8 cellular contexts compared by ENCODE assay signal in the genomic region with DNA sequence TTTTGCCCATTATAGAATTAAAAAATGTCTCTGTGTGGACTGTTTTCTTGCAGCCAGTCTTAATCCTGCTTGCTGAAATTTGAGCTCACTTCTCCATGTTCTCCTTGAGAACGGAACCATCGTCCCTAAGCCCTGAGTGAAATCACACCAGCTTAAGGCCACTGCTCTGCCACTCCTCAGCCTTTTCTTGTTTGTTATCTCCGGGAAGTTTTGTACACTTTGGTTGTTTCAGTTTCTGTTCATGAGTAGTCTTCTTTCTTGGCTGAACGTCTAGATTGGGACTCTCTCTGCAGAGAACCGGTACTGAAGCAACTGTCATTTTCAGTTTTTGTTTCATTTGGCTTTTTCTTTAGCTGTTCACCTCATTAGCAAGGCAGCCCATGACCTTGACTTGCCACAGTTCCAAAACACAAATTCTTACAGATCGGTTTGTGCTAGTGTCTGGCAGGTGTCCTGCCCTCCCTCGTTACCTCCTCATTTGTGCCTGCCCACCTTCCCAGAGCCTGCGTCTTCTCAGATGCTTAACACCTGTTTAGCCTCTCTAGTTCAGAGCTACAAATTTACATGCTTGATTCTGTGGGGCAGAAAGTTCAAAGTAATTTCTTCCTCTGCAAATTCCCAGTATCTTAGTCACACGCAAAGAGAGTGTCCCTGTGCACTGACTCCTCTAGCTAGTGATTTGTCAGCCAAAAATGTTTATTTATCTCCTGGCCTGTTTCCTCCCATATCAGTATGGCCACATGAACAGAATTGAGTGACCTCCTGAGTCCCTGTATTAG. TPM values are rescaled to one million over a fixed set of nuclear protein-coding genes. Genes with fewer than 3 reads are reported as not detected.
DNase-seq lines count a peak whose midpoint lies in the region; ATAC-seq and TF ChIP-seq lines count a peak whose summit lies in the region.

No MANE protein-coding gene starts in this region.

- no peak overlapping the region for H3K27ac ChIP-seq in substantia nigra (ENCODE audit: low read depth, low read length, poor library complexity, severe bottlenecking)

- H3K4me3 ChIP-seq in WI38 (ENCODE audit: low read depth, low read length), result 0 out of 2 replicates have a peak overlapping the region, but pooled peaks have one; percentile 27

- intact Hi-C loops in cardiac septum (cut with DNase I), result no loop called here

- ATAC-seq in HG03095 (IDR thresholded peaks at IDR 0.05; ENCODE audit: unreplicated experiment), result peak; percentile 95

- peak; percentile 8 for DNase-seq in stimulated activated CD4-positive, alpha-beta T cell treated with anti-CD3 and anti-CD28 coated beads, Interleukin-12 subunit alpha, Interleukin-12 subunit beta, amount 100 ng/mL, for 4 hours
- DNase-seq in stimulated activated CD4-positive, alpha-beta T cell treated with anti-CD3 and anti-CD28 coated beads, Interleukin-1b, Interleukin-23, amount 100 ng/mL, for 48 hours, result no peak
- peak; percentile 61 for DNase-seq in cardiac septum (ENCODE audit: low spot score)
- DNase-seq in stimulated activated CD8-positive, alpha-beta memory T cell treated with anti-CD3 and anti-CD28 coated beads, Interleukin-4, amount 100 ng/mL, for 48 hours, result peak; percentile 43
- DNase-seq in substantia nigra (lab: John Stamatoyannopoulos, UW), result no peak
- no peak for DNase-seq in activated CD4-positive, CD25-positive, alpha-beta regulatory T cell treated with anti-CD3 and anti-CD28 coated beads, Interleukin-2, amount 50 U/mL, for 72 hours

- no peak for TF ChIP-seq CTCF in WI38 (IDR thresholded peaks at IDR 0.05; ENCODE audit: low read depth, low read length)

RNA-seq across cellular contexts. Expression of a gene that starts 12.4 kb away (rescaled TPM):
- total RNA-seq in cardiac septum, result 21.5 TPM

RNA-seq across cellular contexts. Expression of a gene that starts 57.3 kb away (rescaled TPM):
- total RNA-seq in cardiac septum, result 168 TPM

Comparison
In these comparisons a context has a peak if more than half of its experiments do, and no peak if none do; other contexts are left out.
1. DNase-seq: peak in stimulated activated CD4-positive, alpha-beta T cell treated with anti-CD3 and anti-CD28 coated beads, Interleukin-12 subunit alpha, Interleukin-12 subunit beta, amount 100 ng/mL, for 4 hours (single experiment), cardiac septum (single experiment) and stimulated activated CD8-positive, alpha-beta memory T cell treated with anti-CD3 and anti-CD28 coated beads, Interleukin-4, amount 100 ng/mL, for 48 hours (single experiment); none in stimulated activated CD4-positive, alpha-beta T cell treated with anti-CD3 and anti-CD28 coated beads, Interleukin-1b, Interleukin-23, amount 100 ng/mL, for 48 hours (single experiment), substantia nigra (0 of 49) and activated CD4-positive, CD25-positive, alpha-beta regulatory T cell treated with anti-CD3 and anti-CD28 coated beads, Interleukin-2, amount 50 U/mL, for 72 hours (single experiment).